In genomic region chr20:33992923-33993799, GRCh38 we compare ENCODE assay signal across 8 cellular contexts. TPM values are rescaled to one million over a fixed set of nuclear protein-coding genes. Genes with fewer than 3 reads are reported as not detected.
DNase-seq lines count a peak whose midpoint lies in the region; ATAC-seq and TF ChIP-seq lines count a peak whose summit lies in the region.

No MANE protein-coding gene starts in this region.

- DNase-seq in CD4-positive, alpha-beta memory T cell, result peak; percentile 99 to 100 (median 100)
- peak; percentile 100 for DNase-seq in HK-2 (ENCODE audit: unreplicated experiment)
- DNase-seq in NCI-H82 treated with DMSO at 0.1 percent for 48 hours (lab: John Stamatoyannopoulos, UW; ENCODE audit: unreplicated experiment), result peak; percentile 100
- DNase-seq in activated CD4-positive, alpha-beta memory T cell treated with anti-CD3 and anti-CD28 coated beads, Interleukin-2, amount 10 ng/mL, durations not matched to agents 7 days and 5 days, result peak; percentile 100
- peak; percentile 99 to 100 (median 99) for DNase-seq in dorsolateral prefrontal cortex
- DNase-seq in right lobe of liver, result peak; percentile 99 to 100 (median 100)
- DNase-seq in stimulated activated CD4-positive, alpha-beta T cell treated with anti-CD3 and anti-CD28 coated beads, Interleukin-4, amount 100 ng/mL, for 24 hours, result peak; percentile 99

- H3K27ac ChIP-seq in CD4-positive, alpha-beta memory T cell (ENCODE audit: low read depth, low read length), result peak overlapping the region; percentile 94
- peak overlapping the region; percentile 88 to 100 (median 97) for H3K27ac ChIP-seq in dorsolateral prefrontal cortex
- peak overlapping the region; percentile 89 to 93 (median 92) for H3K27ac ChIP-seq in right lobe of liver

- peak overlapping the region; percentile 96 to 99 (median 98) for H3K4me3 Mint-ChIP-seq in CD4-positive, alpha-beta memory T cell
- peak overlapping the region; percentile 97 for H3K4me3 Mint-ChIP-seq in activated CD4-positive, alpha-beta memory T cell treated with anti-CD3 and anti-CD28 coated beads, Interleukin-2, amount 10 ng/mL, durations not matched to agents 7 days and 5 days

- peaks cover 59% of the 10 kb centered on the region for H3K4me1 ChIP-seq in CD4-positive, alpha-beta memory T cell (ENCODE audit: insufficient read depth, low read length)
- H3K4me1 ChIP-seq in right lobe of liver, result peaks cover 0 to 33% (median 15%) of the 10 kb centered on the region in 4 donors

- peaks cover 0 to 4% (median 0%) of the 10 kb centered on the region in 8 donors for H3K9me3 Mint-ChIP-seq in CD4-positive, alpha-beta memory T cell
- H3K9me3 Mint-ChIP-seq in activated CD4-positive, alpha-beta memory T cell treated with anti-CD3 and anti-CD28 coated beads, Interleukin-2, amount 10 ng/mL, durations not matched to agents 7 days and 5 days, result no peaks in the 10 kb centered on the region

- H3K27ac Mint-ChIP-seq in CD4-positive, alpha-beta memory T cell, result peak overlapping the region; percentile 99 to 100 (median 99)
- H3K27ac Mint-ChIP-seq in activated CD4-positive, alpha-beta memory T cell treated with anti-CD3 and anti-CD28 coated beads, Interleukin-2, amount 10 ng/mL, durations not matched to agents 7 days and 5 days, result peak overlapping the region; percentile 98

- intact Hi-C loops in CD4-positive, alpha-beta memory T cell (cut with micrococcal nuclease), result loop anchor here (1.0 to 5.0 kb wide), 5 partner anchors 44 to 550 kb away; partner anchors contain the start of genes AHCY, CHMP4B, EIF2S2 and SNTA1
- intact Hi-C loops in dorsolateral prefrontal cortex (cut with DNase I), result loop anchor here (1.0 to 10.0 kb wide), 8 partner anchors 48 to 261 kb away; partner anchors contain the start of genes CHMP4B (in 2 of the 2), EIF2S2 (in 2 of the 2) and ZNF341 (in 2 of the 2)
- intact Hi-C loops in right lobe of liver (cut with DNase I), result no loop called here

- TF ChIP-seq CTCF in dorsolateral prefrontal cortex (IDR thresholded peaks at IDR 0.05 in 54 of 56, conservative IDR thresholded peaks at IDR 0.05 in 2 of 56; ENCODE audit: low read depth in 1 of 56, partially characterized antibody in 56 of 56) (peak in 33 of 56 donors; percentile 1 to 52 (median 29)), right lobe of liver (IDR thresholded peaks at IDR 0.05) (no peak)

- peak; percentile 86 for TF ChIP-seq POLR2A in right lobe of liver (IDR thresholded peaks at IDR 0.05)

- H3K4me3 ChIP-seq in CD4-positive, alpha-beta memory T cell (ENCODE audit: low read length in 2 of 2), result peak overlapping the region; percentile 77 to 89
- H3K4me3 ChIP-seq in dorsolateral prefrontal cortex, result peak overlapping the region; percentile 77 to 99 (median 93)
- H3K4me3 ChIP-seq in right lobe of liver, result peak overlapping the region; percentile 78 to 94 (median 82)

- POLR2A ChIA-PET in CD4-positive, alpha-beta memory T cell (lab: Charles Lee; ENCODE audit: partially characterized antibody), result interaction anchor here (0.5 to 3.6 kb wide), 36 partner anchors 8 to 1961 kb away, joined by 3 to 71 read pairs (median 4); partner anchors contain the start of genes ACTL10, CBFA2T2, CHMP4B and EIF2S2
- POLR2A ChIA-PET in activated CD4-positive, alpha-beta memory T cell treated with anti-CD3 and anti-CD28 coated beads, Interleukin-2, amount 10 ng/mL, durations not matched to agents 7 days and 5 days (lab: Charles Lee), result interaction anchor here (0.6 to 4.8 kb wide), 30 partner anchors 8 to 1960 kb away, joined by 3 to 73 read pairs (median 5); partner anchors contain the start of genes ACSS2, ACTL10, AHCY and CBFA2T2

- no peaks in the 10 kb centered on the region for H3K36me3 ChIP-seq in CD4-positive, alpha-beta memory T cell (ENCODE audit: insufficient read depth, low read length)
- no peaks in the 10 kb centered on the region for H3K36me3 ChIP-seq in right lobe of liver

- 0% methylated on average over 32 of the region's 49 CpGs for WGBS in right lobe of liver (ENCODE audit: insufficient coverage, low coverage, low lambda C conversion rate, missing lambda C conversion rate)

- H3K36me3 Mint-ChIP-seq in CD4-positive, alpha-beta memory T cell, result peaks cover 0 to 28% of the 10 kb centered on the region in 2 donors
- H3K36me3 Mint-ChIP-seq in activated CD4-positive, alpha-beta memory T cell treated with anti-CD3 and anti-CD28 coated beads, Interleukin-2, amount 10 ng/mL, durations not matched to agents 7 days and 5 days (ENCODE audit: low read depth), result peaks cover 55% of the 10 kb centered on the region

- CTCF ChIA-PET in CD4-positive, alpha-beta memory T cell (lab: Charles Lee; ENCODE audit: partially characterized antibody), result interaction anchor here (0.8 to 1.2 kb wide), 6 partner anchors 17 to 182 kb away, joined by 3 to 6 read pairs (median 3); partner anchors contain the start of gene CHMP4B
- CTCF ChIA-PET in activated CD4-positive, alpha-beta memory T cell treated with anti-CD3 and anti-CD28 coated beads, Interleukin-2, amount 10 ng/mL, durations not matched to agents 7 days and 5 days (lab: Charles Lee), result interaction anchor here (0.5 to 1.6 kb wide), 9 partner anchors 19 to 310 kb away, joined by 3 to 7 read pairs (median 4); partner anchors contain the start of gene EIF2S2

- H3K9me3 ChIP-seq in CD4-positive, alpha-beta memory T cell (ENCODE audit: control insufficient read depth in 1 of 2, low read length in 2 of 2), result no peaks in the 10 kb centered on the region
- H3K9me3 ChIP-seq in right lobe of liver, result no peaks in the 10 kb centered on the region

- ATAC-seq in GM19455 (IDR thresholded peaks at IDR 0.05; ENCODE audit: unreplicated experiment), result peak; percentile 67
- ATAC-seq in right lobe of liver, result peak; percentile 90 to 95 (median 91)

- H3K27me3 Mint-ChIP-seq in CD4-positive, alpha-beta memory T cell, result peaks cover 0 to 2% of the 10 kb centered on the region in 2 donors
- no peaks in the 10 kb centered on the region for H3K27me3 Mint-ChIP-seq in activated CD4-positive, alpha-beta memory T cell treated with anti-CD3 and anti-CD28 coated beads, Interleukin-2, amount 10 ng/mL, durations not matched to agents 7 days and 5 days

- H3K4me1 Mint-ChIP-seq in CD4-positive, alpha-beta memory T cell, result peaks cover 42 to 73% (median 55%) of the 10 kb centered on the region in 4 donors
- peaks cover 53% of the 10 kb centered on the region for H3K4me1 Mint-ChIP-seq in activated CD4-positive, alpha-beta memory T cell treated with anti-CD3 and anti-CD28 coated beads, Interleukin-2, amount 10 ng/mL, durations not matched to agents 7 days and 5 days

- H3K27me3 ChIP-seq in CD4-positive, alpha-beta memory T cell (ENCODE audit: insufficient read depth, low read length), result no peaks in the 10 kb centered on the region
- no peaks in the 10 kb centered on the region for H3K27me3 ChIP-seq in dorsolateral prefrontal cortex
- no peaks in the 10 kb centered on the region for H3K27me3 ChIP-seq in right lobe of liver

RNA-seq across cellular contexts. Expression of gene RALY, which starts 0.6 kb away (rescaled TPM):
- total RNA-seq in CD4-positive, alpha-beta memory T cell, result 100 to 1,000 TPM; 112 to 116 TPM
- 100 to 1,000 TPM; 191 to 218 TPM for polyA plus RNA-seq in CD4-positive, alpha-beta memory T cell
- total RNA-seq in activated CD4-positive, alpha-beta memory T cell treated with anti-CD3 and anti-CD28 coated beads, Interleukin-2, amount 10 ng/mL, durations not matched to agents 7 days and 5 days, result 100 to 1,000 TPM; 204 to 209 TPM
- total RNA-seq in dorsolateral prefrontal cortex (100 to 1,000 TPM in 2 of 120 experiments, 10 to 100 TPM in 118; 61.1 to 134 (median 75.9) TPM), right lobe of liver (10 to 100 TPM; 24.8 to 42.1 (median 33.4) TPM)

Comparison
In these comparisons a context has a peak if more than half of its experiments do, and no peak if none do; other contexts are left out.
1. Peak in every context shown above with its lines: DNase-seq, ATAC-seq, H3K4me3 ChIP-seq and H3K27ac ChIP-seq.
2. CTCF ChIP-seq: peak in dorsolateral prefrontal cortex (33 of 56); none in right lobe of liver (0 of 4).
3. intact Hi-C loops: an anchor here in CD4-positive, alpha-beta memory T cell (1.0 to 5.0 kb wide) and dorsolateral prefrontal cortex (1.0 to 10.0 kb wide); none called in right lobe of liver.